ENCODE assay signal across 16 cellular contexts in the genomic region with DNA sequence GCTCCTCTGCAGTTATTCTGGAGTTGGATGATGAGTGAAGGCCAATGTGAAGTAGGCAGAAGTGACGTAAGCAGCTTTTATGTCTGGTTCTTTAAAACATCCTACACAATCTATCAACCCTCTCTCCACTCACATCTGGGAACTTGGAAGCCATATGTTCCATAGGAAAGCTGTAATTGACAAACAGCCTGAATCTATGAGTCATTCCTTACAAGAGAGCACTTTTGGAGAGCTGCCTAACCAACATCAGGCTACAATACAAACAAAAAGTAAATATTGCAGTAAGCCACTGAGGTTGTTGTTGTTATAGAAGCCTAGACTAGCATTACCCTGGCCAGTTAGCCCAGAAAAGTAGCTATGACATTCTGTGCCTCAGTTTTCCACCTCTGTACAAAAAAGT. TPM values are rescaled to one million over a fixed set of nuclear protein-coding genes. Genes with fewer than 3 reads are reported as not detected.
DNase-seq lines count a peak whose midpoint lies in the region; ATAC-seq and TF ChIP-seq lines count a peak whose summit lies in the region.
"Had no signal": no experiment of that assay in that cellular context is flagged by ENCODE, and none has a peak within 500 bp of the region (broad histone marks: within the 10 kb centered on the region; RNA-seq: fewer than 3 reads in every experiment).

No MANE protein-coding gene starts in this region.

- peaks cover 15% of the 10 kb centered on the region for H3K9me3 Mint-ChIP-seq in MCF 10A (ENCODE audit: unreplicated experiment)
- H3K9me3 Mint-ChIP-seq: activated B cell treated with CpG ODN at 0.5 μM for 24 hours, endodermal cell had no signal

- no peak overlapping the region for H3K4me3 Mint-ChIP-seq in MCF 10A (ENCODE audit: unreplicated experiment)
- H3K4me3 Mint-ChIP-seq: activated B cell treated with CpG ODN at 0.5 μM for 24 hours, endodermal cell had no signal

- DNase-seq in MCF 10A (ENCODE audit: unreplicated experiment) (peak; percentile 21), breast epithelium (ENCODE audit: low spot score in 2 of 2) (no peak), RWPE2 (ENCODE audit: low spot score) (no peak), fibroblast of the aortic adventitia (ENCODE audit: low read depth) (peak; percentile 92), hypothalamus (lab: John Stamatoyannopoulos, UW) (no peak), sciatic nerve (ENCODE audit: low spot score) (no peak)
- DNase-seq: activated B cell treated with CpG ODN at 0.5 μM for 24 hours, BE2C, endodermal cell, midbrain, MM.1S, NCI-H82, SJCRH30 had no signal

- TF ChIP-seq POLR2A in breast epithelium (IDR thresholded peaks at IDR 0.05): no peak

- intact Hi-C loops in MCF 10A (cut with micrococcal nuclease): no loop called here
- intact Hi-C loops in breast epithelium (cut with DNase I; ENCODE audit: low total_unique reads): no loop called here
- intact Hi-C loops in sciatic nerve (cut with DNase I): no loop called here

- H3K4me3 ChIP-seq in breast epithelium (no peak overlapping the region), RWPE2 (ENCODE audit: severe bottlenecking) (no peak overlapping the region), fibroblast of the aortic adventitia (ENCODE audit: low read depth, low read length) (no peak overlapping the region)
- H3K4me3 ChIP-seq: SJCRH30 had no signal

- H3K9me3 ChIP-seq in breast epithelium (no peaks in the 10 kb centered on the region), RWPE2 (ENCODE audit: severe bottlenecking) (no peaks in the 10 kb centered on the region)
- H3K9me3 ChIP-seq: BE2C, SJCRH30 had no signal

- H3K27ac ChIP-seq in breast epithelium (no peak overlapping the region), RWPE2 (ENCODE audit: poor library complexity, severe bottlenecking) (no peak overlapping the region)
- H3K27ac ChIP-seq: SJCRH30 had no signal

- peaks cover 6% of the 10 kb centered on the region for H3K4me1 Mint-ChIP-seq in MCF 10A (ENCODE audit: insufficient read depth, unreplicated experiment)
- H3K4me1 Mint-ChIP-seq: activated B cell treated with CpG ODN at 0.5 μM for 24 hours had no signal

- H3K36me3 Mint-ChIP-seq in MCF 10A (ENCODE audit: insufficient read depth, unreplicated experiment): no peaks in the 10 kb centered on the region

- no peaks in the 10 kb centered on the region for H3K36me3 ChIP-seq in breast epithelium
- H3K36me3 ChIP-seq in RWPE2 (ENCODE audit: low read depth): no peaks in the 10 kb centered on the region
- H3K36me3 ChIP-seq: BE2C, SJCRH30 had no signal

- no peak overlapping the region for H3K27ac Mint-ChIP-seq in MCF 10A (ENCODE audit: low read depth, unreplicated experiment)
- H3K27ac Mint-ChIP-seq: activated B cell treated with CpG ODN at 0.5 μM for 24 hours, endodermal cell had no signal

- no peak for TF ChIP-seq CTCF in MCF 10A (IDR thresholded peaks at IDR 0.05; ENCODE audit: unreplicated experiment)
- TF ChIP-seq CTCF in breast epithelium (IDR thresholded peaks at IDR 0.05): no peak
- no peak for TF ChIP-seq CTCF in RWPE2 (IDR thresholded peaks at IDR 0.05; ENCODE audit: poor library complexity, severe bottlenecking)
- TF ChIP-seq CTCF in fibroblast of the aortic adventitia (IDR thresholded peaks at IDR 0.05; ENCODE audit: insufficient read depth, low read length): no peak

- POLR2A ChIA-PET in MCF 10A (lab: Yijun Ruan, JAX): interaction anchor here (0.6 kb wide), 1 partner anchor 760 kb away, joined by 4 read pairs; no protein-coding TSS in a partner anchor

- peak; percentile 66 for ATAC-seq in RWPE2 (ENCODE audit: low read depth)
- no peak for ATAC-seq in HG02623 (IDR thresholded peaks at IDR 0.05; ENCODE audit: unreplicated experiment)
- no peak for ATAC-seq in sciatic nerve
- no peak for ATAC-seq in GM18909 (IDR thresholded peaks at IDR 0.05; ENCODE audit: poor library complexity, unreplicated experiment)

- no TSS peak for BruUV-seq in MCF 10A (replicated peaks; lab: Mats Ljungman, UMichigan)

- H3K4me1 ChIP-seq in breast epithelium (no peaks in the 10 kb centered on the region), RWPE2 (ENCODE audit: insufficient read depth, poor library complexity, severe bottlenecking) (no peaks in the 10 kb centered on the region)
- H3K4me1 ChIP-seq: BE2C had no signal

- H3K27me3 ChIP-seq in breast epithelium (no peaks in the 10 kb centered on the region), RWPE2 (ENCODE audit: insufficient read depth, poor library complexity, severe bottlenecking) (no peaks in the 10 kb centered on the region)
- H3K27me3 ChIP-seq: BE2C, SJCRH30 had no signal

- CTCF ChIA-PET in MCF 10A (lab: Yijun Ruan, JAX): interaction anchor here (0.6 to 0.7 kb wide), 2 partner anchors 55 to 998 kb away, joined by 3 to 4 read pairs; no protein-coding TSS in a partner anchor

- peaks cover 25% of the 10 kb centered on the region for H3K27me3 Mint-ChIP-seq in MCF 10A (ENCODE audit: insufficient read depth, unreplicated experiment)

RNA-seq across cellular contexts. Expression of a gene that starts 5.9 kb away (rescaled TPM):
- total RNA-seq in MCF 10A (2022) (not detected in 2 replicates), breast epithelium (not detected), fibroblast of the aortic adventitia (ENCODE audit: low replicate concordance) (not detected in 2 replicates), sciatic nerve (1.6 TPM)
- total RNA-seq: activated B cell treated with CpG ODN at 0.5 μM for 24 hours, endodermal cell, SJCRH30, urinary bladder had no signal

RNA-seq across cellular contexts. Expression of a gene that starts 9.7 kb away (rescaled TPM):
- total RNA-seq in MCF 10A (2022): not detected in 2 replicates
- total RNA-seq in breast epithelium: under 1 TPM in 1 of 3 donors, not detected in 2; 0.29 TPM
- total RNA-seq in fibroblast of the aortic adventitia (ENCODE audit: low replicate concordance): not detected in 2 replicates
- total RNA-seq in sciatic nerve: 0.67 TPM
- total RNA-seq: activated B cell treated with CpG ODN at 0.5 μM for 24 hours, endodermal cell, SJCRH30 had no signal

RNA-seq across cellular contexts. Expression of a gene that starts 20.8 kb away (rescaled TPM):
- 0.59 and 1.0 TPM in 2 replicates for total RNA-seq in MCF 10A (2022)
- total RNA-seq in breast epithelium: 10 to 100 TPM in 2 of 3 donors, 1 to 10 TPM in 1; 7.4 to 64.4 (median 26.5) TPM
- 11.1 and 109 TPM in 2 replicates for total RNA-seq in fibroblast of the aortic adventitia (ENCODE audit: low replicate concordance)
- total RNA-seq in sciatic nerve: 219 TPM

RNA-seq across cellular contexts. Expression of a gene that starts 43.4 kb away (rescaled TPM):
- not detected in 2 replicates for total RNA-seq in MCF 10A (2022)
- total RNA-seq in breast epithelium: 1 to 10 TPM in 1 of 3 donors, under 1 TPM in 2; 0.66 to 2.6 (median 0.88) TPM
- total RNA-seq in fibroblast of the aortic adventitia (ENCODE audit: low replicate concordance): not detected in 2 replicates
- 10.3 TPM for total RNA-seq in sciatic nerve
- total RNA-seq: activated B cell treated with CpG ODN at 0.5 μM for 24 hours, endodermal cell, SJCRH30 had no signal

Comparison
In these comparisons a context has a peak if more than half of its experiments do, and no peak if none do; other contexts are left out.
1. DNase-seq: peak in MCF 10A (single experiment) and fibroblast of the aortic adventitia (single experiment); none in breast epithelium (0 of 2), RWPE2 (single experiment), hypothalamus (0 of 51) and sciatic nerve (single experiment).